ENCODE assay signal across 10 cellular contexts in the genomic region with DNA sequence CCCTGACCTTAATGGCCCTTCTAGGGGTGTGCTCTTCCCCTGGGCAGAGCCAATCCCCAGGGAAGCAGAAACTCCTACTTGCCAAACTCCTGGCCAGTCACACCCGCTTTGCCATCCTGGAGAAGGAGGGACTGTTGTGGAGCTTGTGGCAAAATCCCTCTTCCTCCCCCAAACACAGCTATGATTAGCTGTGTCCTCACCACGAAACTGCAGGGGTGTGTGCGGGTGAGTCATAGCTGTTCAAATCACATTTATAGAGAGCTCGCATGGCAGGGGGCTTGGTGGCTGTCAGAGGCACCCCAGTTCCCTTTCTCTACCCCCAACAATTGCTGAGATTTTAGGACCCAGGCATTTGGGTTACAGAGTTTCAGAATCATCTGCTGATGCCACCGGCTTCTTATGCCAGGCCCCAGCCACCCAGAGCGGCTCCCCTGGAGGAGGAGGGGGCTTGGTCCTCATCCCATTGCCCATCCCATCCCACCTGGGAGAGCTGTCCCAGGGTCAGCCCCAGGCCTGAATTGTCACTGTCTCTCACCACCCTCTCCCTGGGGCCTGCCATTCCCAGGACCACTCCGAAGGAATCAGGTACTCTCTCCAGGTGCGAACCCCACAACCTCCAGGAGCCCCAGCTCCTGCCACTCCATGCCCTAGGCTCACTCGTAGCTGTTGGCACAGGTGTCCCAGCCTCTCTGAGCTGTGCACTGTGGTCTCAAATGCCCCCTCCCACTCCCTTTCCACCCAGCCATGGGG.
DNase-seq lines count a peak whose midpoint lies in the region; FAIRE-seq lines count a peak whose summit lies in the region.
"Had no signal": no experiment of that assay in that cellular context is flagged by ENCODE, and none has a peak within 500 bp of the region (broad histone marks: within the 10 kb centered on the region; RNA-seq: fewer than 3 reads in every experiment).

No MANE protein-coding gene starts in this region.

- peak in 2 of 3 donors; percentile 5 to 8 for DNase-seq in stimulated activated CD4-positive, alpha-beta T cell treated with anti-CD3 and anti-CD28 coated beads, Interleukin-12 subunit alpha, Interleukin-12 subunit beta, amount 100 ng/mL, for 48 hours (ENCODE audit: low read depth in 2 of 3, low spot score in 1 of 3)
- no peak for DNase-seq in stimulated activated CD4-positive, alpha-beta T cell treated with anti-CD3 and anti-CD28 coated beads, Interleukin-12 subunit alpha, Interleukin-12 subunit beta, amount 100 ng/mL, for 4 hours
- DNase-seq in activated CD4-positive, CD25-positive, alpha-beta regulatory T cell treated with anti-CD3 and anti-CD28 coated beads, Interleukin-2, amount 50 U/mL, for 72 hours: peak; percentile 15
- DNase-seq in head of caudate nucleus: peak in 41 of 42 donors; percentile 20 to 91 (median 61)
- DNase-seq in urothelium cell line (ENCODE audit: low spot score): peak; percentile 83
- DNase-seq in NCI-H2081 (lab: John Stamatoyannopoulos, UW): no peak
- DNase-seq in glomerular visceral epithelial cell (ENCODE audit: extremely low spot score): no peak
- DNase-seq in AML-193 (lab: John Stamatoyannopoulos, UW): no peak
- DNase-seq: activated CD8-positive, alpha-beta memory T cell treated with anti-CD3 and anti-CD28 coated beads, Interleukin-2, amount 50 U/mL, for 48 hours; stimulated activated naive CD4-positive, alpha-beta T cell treated with Interleukin-2 at 50 U/mL for 16 hours had no signal

- intact Hi-C loops in head of caudate nucleus (cut with DNase I): no loop called here

- FAIRE-seq in urothelium cell line (lab: Jason Lieb, UNC): peak; percentile 42

Comparison
In these comparisons a context has a peak if more than half of its experiments do, and no peak if none do; other contexts are left out.
1. DNase-seq: peak in stimulated activated CD4-positive, alpha-beta T cell treated with anti-CD3 and anti-CD28 coated beads, Interleukin-12 subunit alpha, Interleukin-12 subunit beta, amount 100 ng/mL, for 48 hours (2 of 3), activated CD4-positive, CD25-positive, alpha-beta regulatory T cell treated with anti-CD3 and anti-CD28 coated beads, Interleukin-2, amount 50 U/mL, for 72 hours (single experiment), head of caudate nucleus (41 of 42) and urothelium cell line (single experiment); none in stimulated activated CD4-positive, alpha-beta T cell treated with anti-CD3 and anti-CD28 coated beads, Interleukin-12 subunit alpha, Interleukin-12 subunit beta, amount 100 ng/mL, for 4 hours (single experiment), NCI-H2081 (0 of 2), glomerular visceral epithelial cell (single experiment) and AML-193 (0 of 2).